8 cellular contexts compared by ENCODE assay signal in the genomic region with DNA sequence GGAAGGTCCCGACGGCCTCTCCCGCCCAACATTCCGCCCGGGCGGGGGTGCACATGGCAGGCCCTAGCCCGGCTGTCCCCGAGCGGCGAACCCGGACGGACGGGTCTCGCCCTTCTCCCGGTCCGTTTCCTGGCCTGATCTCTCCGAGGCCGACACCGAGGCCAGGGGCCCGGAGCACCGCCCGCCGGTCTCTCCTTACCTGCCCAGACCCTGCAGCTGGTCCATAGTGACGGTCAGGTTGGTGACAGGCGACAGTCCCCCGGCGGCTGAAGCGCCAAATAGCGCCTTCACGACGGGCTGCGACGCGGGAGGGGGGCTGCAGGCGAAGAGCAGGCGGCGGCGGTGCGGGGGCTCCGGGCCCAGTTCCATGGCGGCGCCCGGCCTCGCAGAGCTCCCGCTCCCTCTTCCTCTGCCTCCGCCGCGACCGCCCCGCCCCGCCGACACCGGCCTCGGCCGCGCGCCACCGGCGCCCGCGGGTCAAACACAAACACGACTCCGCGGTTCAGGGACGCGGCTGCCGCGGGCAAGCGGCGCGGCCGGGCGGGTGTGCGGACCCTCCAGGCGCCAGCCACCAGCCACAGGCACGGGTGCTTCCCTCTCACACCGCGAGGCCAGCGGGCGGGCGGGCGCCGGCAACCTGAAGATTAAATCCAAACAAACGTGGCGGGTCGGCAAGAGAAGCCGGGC. TPM values are rescaled to one million over a fixed set of nuclear protein-coding genes. Genes with fewer than 3 reads are reported as not detected.
DNase-seq lines count a peak whose midpoint lies in the region; ATAC-seq, FAIRE-seq and TF ChIP-seq lines count a peak whose summit lies in the region.

No MANE protein-coding gene starts in this region.

- peaks cover 12 to 45% of the 10 kb centered on the region in 2 experiments for H3K79me2 ChIP-seq in H1 (ENCODE audit: control insufficient read depth in 1 of 2, insufficient read depth in 2 of 2, low read length in 2 of 2)

- CTCF ChIA-PET in H1 (lab: Charles Lee; ENCODE audit: partially characterized antibody) = interaction anchor here (0.6 to 2.5 kb wide), 2 partner anchors 30 to 386 kb away, joined by 3 to 8 read pairs; no protein-coding TSS in a partner anchor

- no peak overlapping the region for H2AK5ac ChIP-seq in H1 (ENCODE audit: low read depth, low read length)

- no peak for TF ChIP-seq EP300 in H1 (IDR thresholded peaks at IDR 0.05; ENCODE audit: borderline replicate concordance in 1 of 2, low read depth in 2 of 2, low read length in 2 of 2)

- H3K79me1 ChIP-seq in H1 (ENCODE audit: low read depth, low read length) = 0 out of 2 replicates have a peak, but pooled peaks cover 2% of the 10 kb centered on the region

- H2BK120ac ChIP-seq in H1 (replicated peaks; ENCODE audit: low read depth, low read length) = no peak overlapping the region

- H3K4ac ChIP-seq in H1 (replicated peaks; ENCODE audit: insufficient read length, low read depth, low read length) = no peak overlapping the region

- intact Hi-C loops in thyroid gland (cut with DNase I) = no loop called here

- peaks cover 0 to 2% of the 10 kb centered on the region in 2 experiments; a peak in 1 of 4 replicates for H3K9me3 ChIP-seq in H1 (ENCODE audit: insufficient read depth in 2 of 2, low read depth in 1 of 2, low read length in 1 of 2)
- no peaks in the 10 kb centered on the region for H3K9me3 ChIP-seq in mucosa of rectum (ENCODE audit: control insufficient read depth in 2 of 2, low read length in 2 of 2)
- no peaks in the 10 kb centered on the region for H3K9me3 ChIP-seq in thyroid gland

- H2BK12ac ChIP-seq in H1 (ENCODE audit: low read depth, low read length) = peak overlapping the region; percentile 84; the same call in 1 of the 2 replicates

- H3K23ac ChIP-seq in H1 (ENCODE audit: insufficient read length) = no peak overlapping the region

- no peak for TF ChIP-seq RAD21 in H1 (IDR thresholded peaks at IDR 0.05 in 1 of 2, conservative IDR thresholded peaks at IDR 0.05 in 1 of 2; ENCODE audit: low read depth in 2 of 2, low read length in 2 of 2)

- TF ChIP-seq CTCF in H1 (IDR thresholded peaks at IDR 0.05; ENCODE audit: control extremely low read depth in 1 of 3, insufficient read depth in 1 of 3, low read depth in 1 of 3, low read length in 3 of 3) (no peak), thyroid gland (IDR thresholded peaks at IDR 0.05) (no peak)

- no peak overlapping the region for H2AFZ ChIP-seq in H1 (ENCODE audit: low read length)

- peak; percentile 21 for ATAC-seq in GM18861 (IDR thresholded peaks at IDR 0.05; ENCODE audit: unreplicated experiment)
- peak; percentile 39 for ATAC-seq in HG03064 (IDR thresholded peaks at IDR 0.05; ENCODE audit: low read depth, unreplicated experiment)

- POLR2A ChIA-PET in H1 (lab: Charles Lee; ENCODE audit: partially characterized antibody) = interaction anchor here (0.7 to 5.1 kb wide), 20 partner anchors 9 to 362 kb away, joined by 3 to 82 read pairs (median 4); a partner anchor contains a TSS

- peaks cover 6% of the 10 kb centered on the region; the same call in 1 of the 2 replicates for H3K23me2 ChIP-seq in H1 (ENCODE audit: low read depth, low read length)

- H4K5ac ChIP-seq in H1 (ENCODE audit: insufficient read length, low read depth, low read length) = peak overlapping the region; percentile 16

- TF ChIP-seq POLR2A in H1 (IDR thresholded peaks at IDR 0.05; ENCODE audit: control extremely low read depth in 1 of 2, low read depth in 2 of 2, low read length in 2 of 2) = 0 out of 3 replicates have a peak, but pooled peaks of 1 of the 2 experiments have one; percentile 5
- TF ChIP-seq POLR2A in thyroid gland (IDR thresholded peaks at IDR 0.05) = peak in 1 of 2 donors; percentile 7

- H3K27me3 ChIP-seq in H1 (replicated peaks in 1 of 4; ENCODE audit: control insufficient read depth in 3 of 4, extremely low read depth in 1 of 4, insufficient read depth in 3 of 4, low read length in 3 of 4) (no peaks in the 10 kb centered on the region), mucosa of rectum (ENCODE audit: control insufficient read depth in 2 of 2, insufficient read depth in 2 of 2, low read length in 2 of 2) (no peaks in the 10 kb centered on the region), thyroid gland (no peaks in the 10 kb centered on the region)

- no peak overlapping the region for H2BK20ac ChIP-seq in H1 (ENCODE audit: low read length)

- H4K91ac ChIP-seq in H1 (replicated peaks; ENCODE audit: insufficient read length, low read length) = no peak overlapping the region

- peak; percentile 41 for DNase-seq in AG08395 (ENCODE audit: low spot score)
- peak; percentile 78 for DNase-seq in SW480 (ENCODE audit: low spot score)
- DNase-seq in H1 (ENCODE audit: low read depth in 1 of 2, low spot score in 2 of 2) = peak in 1 of 2 experiments; percentile 59
- peak; percentile 64 to 73 for DNase-seq in thyroid gland
- DNase-seq in hippocampal formation (lab: John Stamatoyannopoulos, UW) = no peak

- H4K8ac ChIP-seq in H1 (ENCODE audit: extremely low read depth, insufficient read depth, low read length) = peak overlapping the region; percentile 97

- H3K4me2 ChIP-seq in H1 (ENCODE audit: insufficient read depth in 1 of 2, low read depth in 2 of 2, low read length in 2 of 2) = peak overlapping the region; percentile 85 to 97

- H3K36me3 ChIP-seq in H1 (ENCODE audit: control insufficient read depth in 2 of 4, insufficient read depth in 4 of 4, low read length in 3 of 4) (peaks cover 13 to 40% (median 29%) of the 10 kb centered on the region in 4 experiments), mucosa of rectum (ENCODE audit: control insufficient read depth in 2 of 2, insufficient read depth in 2 of 2, low read length in 2 of 2) (peaks cover 0 to under 1% of the 10 kb centered on the region in 2 donors), thyroid gland (no peaks in the 10 kb centered on the region)

- H3K4me1 ChIP-seq in H1 (replicated peaks in 1 of 4; ENCODE audit: control insufficient read depth in 3 of 4, insufficient read depth in 4 of 4, low read length in 3 of 4) (peaks cover 0 to 12% (median 8%) of the 10 kb centered on the region in 4 experiments; a peak in 5 of 7 replicates), mucosa of rectum (ENCODE audit: control insufficient read depth in 2 of 2, insufficient read depth in 2 of 2, low read length in 2 of 2) (peaks cover 9 to 21% of the 10 kb centered on the region in 2 donors), thyroid gland (peaks cover 12 to 13% of the 10 kb centered on the region in 2 donors)

- peak overlapping the region; percentile 83; the same call in 1 of the 2 replicates for H2BK5ac ChIP-seq in H1 (ENCODE audit: low read depth, low read length)

- H3K14ac ChIP-seq in H1 (ENCODE audit: insufficient read length) = no peak overlapping the region

- peak overlapping the region; percentile 74 for H3K27ac ChIP-seq in H1 (ENCODE audit: low read depth, low read length)
- peak overlapping the region; percentile 38 to 56 for H3K27ac ChIP-seq in mucosa of rectum (ENCODE audit: low read depth in 2 of 2, low read length in 2 of 2)
- peak overlapping the region in 2 of 3 donors; percentile 32 to 54 for H3K27ac ChIP-seq in thyroid gland

- WGBS in H1 (ENCODE audit: extremely low coverage in 1 of 2, insufficient coverage in 1 of 2, insufficient read length in 1 of 2, insufficient replicate concordance in 2 of 2, low coverage in 1 of 2, low lambda C conversion rate in 2 of 2, missing lambda C conversion rate in 1 of 2), 2 experiments = 1% methylated on average over 68 of the region's 87 CpGs; no CpG with 5 or more reads in 1 of the 2 experiments
- 0 to 2% methylated on average over 6 to 20 of the region's 87 CpGs for WGBS in thyroid gland, 2 donors

- H3K9ac ChIP-seq in H1 (replicated peaks in 1 of 4; ENCODE audit: extremely low read depth in 1 of 4, low read depth in 3 of 4, low read length in 3 of 4) = peak overlapping the region; percentile 91 to 96 (median 92)
- H3K9ac ChIP-seq in mucosa of rectum (ENCODE audit: low read depth in 1 of 2, low read length in 2 of 2) = peak overlapping the region; percentile 56 to 67

- peak overlapping the region; percentile 65 to 98 (median 87) for H3K4me3 ChIP-seq in H1 (ENCODE audit: extremely low read depth in 1 of 4, insufficient read depth in 2 of 4, low read depth in 3 of 4, low read length in 4 of 4)
- H3K4me3 ChIP-seq in mucosa of rectum (ENCODE audit: low read length in 2 of 2) = peak overlapping the region; percentile 73 to 89
- peak overlapping the region; percentile 49 to 78 (median 58) for H3K4me3 ChIP-seq in thyroid gland (replicated peaks in 1 of 3)

- no peak for FAIRE-seq in H1 (lab: Jason Lieb, UNC)

- H4K20me1 ChIP-seq in H1 (replicated peaks in 1 of 2; ENCODE audit: control insufficient read depth in 1 of 2, insufficient read depth in 2 of 2, low read length in 2 of 2) = peaks cover 3 to 6% of the 10 kb centered on the region in 2 experiments

- peak overlapping the region; percentile 68; the same call in 1 of the 2 replicates for H3K18ac ChIP-seq in H1 (ENCODE audit: extremely low read depth, low read length)

- peak overlapping the region; percentile 35 for H3K56ac ChIP-seq in H1 (replicated peaks; ENCODE audit: insufficient read length, low read depth, low read length)

- no peak overlapping the region for H2BK15ac ChIP-seq in H1 (ENCODE audit: low read length)

RNA-seq across cellular contexts. Expression of a gene that starts 0.5 kb away (rescaled TPM):
- total RNA-seq in H1 (2021; fragmentation: NEBNext Ultra II Directional; extraction: Animal tissue kit (Norgen Biotek cat#: 25700)) = 62.1 and 65.0 TPM in 2 replicates
- 20.7 and 22.2 TPM in 2 replicates for polyA plus RNA-seq in H1 (2011; rRNA removed)
- polyA plus RNA-seq in H1 (2011; cell fraction: cytosol; rRNA removed) = 24.8 TPM
- 24.2 TPM for polyA plus RNA-seq in H1 (2011; cell fraction: nucleus; rRNA removed)
- 42.7 to 47.8 TPM (median 46.8 TPM) in 4 replicates for polyA plus RNA-seq in H1 (2012, experiment 1 of 2)
- 34.1 TPM for polyA plus RNA-seq in H1 (2012, experiment 2 of 2)
- polyA plus RNA-seq in H1 (2013, experiment 1 of 2) = 32.1 TPM
- 32.0 TPM for polyA plus RNA-seq in H1 (2013, experiment 2 of 2)
- 52.1 and 67.6 TPM in 2 replicates for polyA minus RNA-seq in H1 (2011; rRNA and poly(A)+ RNA removed)
- 57.9 TPM for polyA minus RNA-seq in H1 (2011; cell fraction: cytosol; rRNA and poly(A)+ RNA removed)
- 39.8 TPM for polyA minus RNA-seq in H1 (2011; cell fraction: nucleus; rRNA and poly(A)+ RNA removed)
- 1 to 10 TPM in 3 of 4 donors, under 1 TPM in 1; 0.94 to 4.0 (median 3.7) TPM for total RNA-seq in thyroid gland

RNA-seq across cellular contexts. Expression of a gene that starts 35.6 kb away (rescaled TPM):
- total RNA-seq in H1 (2021; fragmentation: NEBNext Ultra II Directional; extraction: Animal tissue kit (Norgen Biotek cat#: 25700)) = not detected in 2 replicates
- not detected in 2 replicates for polyA plus RNA-seq in H1 (2011; rRNA removed)
- not detected for polyA plus RNA-seq in H1 (2011; cell fraction: cytosol; rRNA removed)
- polyA plus RNA-seq in H1 (2011; cell fraction: nucleus; rRNA removed) = not detected
- polyA plus RNA-seq in H1 (2012, experiment 1 of 2) = not detected in 4 replicates
- polyA plus RNA-seq in H1 (2012, experiment 2 of 2) = not detected
- not detected for polyA plus RNA-seq in H1 (2013, experiment 1 of 2)
- not detected for polyA plus RNA-seq in H1 (2013, experiment 2 of 2)
- not detected in 2 replicates for polyA minus RNA-seq in H1 (2011; rRNA and poly(A)+ RNA removed)
- polyA minus RNA-seq in H1 (2011; cell fraction: cytosol; rRNA and poly(A)+ RNA removed) = not detected
- polyA minus RNA-seq in H1 (2011; cell fraction: nucleus; rRNA and poly(A)+ RNA removed) = not detected
- 1 to 10 TPM in 3 of 4 donors, not detected in 1; 4.8 to 6.5 (median 5.4) TPM for total RNA-seq in thyroid gland

RNA-seq across cellular contexts. Expression of a gene that starts 53.2 kb away (rescaled TPM):
- total RNA-seq in H1 (2021; fragmentation: NEBNext Ultra II Directional; extraction: Animal tissue kit (Norgen Biotek cat#: 25700)) = 106 and 113 TPM in 2 replicates
- 64.7 and 65.6 TPM in 2 replicates for polyA plus RNA-seq in H1 (2011; rRNA removed)
- 94.8 TPM for polyA plus RNA-seq in H1 (2011; cell fraction: cytosol; rRNA removed)
- polyA plus RNA-seq in H1 (2011; cell fraction: nucleus; rRNA removed) = 119 TPM
- polyA plus RNA-seq in H1 (2012, experiment 1 of 2) = 90.1 to 112 TPM (median 101 TPM) in 4 replicates
- 14.1 TPM for polyA plus RNA-seq in H1 (2012, experiment 2 of 2)
- 87.3 TPM for polyA plus RNA-seq in H1 (2013, experiment 1 of 2)
- 81.4 TPM for polyA plus RNA-seq in H1 (2013, experiment 2 of 2)
- 112 and 152 TPM in 2 replicates for polyA minus RNA-seq in H1 (2011; rRNA and poly(A)+ RNA removed)
- 48.0 TPM for polyA minus RNA-seq in H1 (2011; cell fraction: cytosol; rRNA and poly(A)+ RNA removed)
- 107 TPM for polyA minus RNA-seq in H1 (2011; cell fraction: nucleus; rRNA and poly(A)+ RNA removed)
- total RNA-seq in thyroid gland = 10 to 100 TPM; 28.5 to 48.7 (median 37.8) TPM

Comparison
In these comparisons a context has a peak if more than half of its experiments do, and no peak if none do; other contexts are left out.
1. DNase-seq: peak in AG08395 (single experiment), SW480 (single experiment) and thyroid gland (2 of 2); none in hippocampal formation (0 of 2).
2. RNA of a gene that starts 0.5 kb away (total RNA-seq): 62.1 to 65.0 TPM in H1; 0.94 to 4.0 TPM in thyroid gland; every median in the first group is over 10 times any median in the second.
3. Peak in every context shown above with its lines, with median percentiles within 50 percentile points of each other: H3K27ac ChIP-seq and H3K4me3 ChIP-seq.